8 cellular contexts compared by ENCODE assay signal in the genomic region with DNA sequence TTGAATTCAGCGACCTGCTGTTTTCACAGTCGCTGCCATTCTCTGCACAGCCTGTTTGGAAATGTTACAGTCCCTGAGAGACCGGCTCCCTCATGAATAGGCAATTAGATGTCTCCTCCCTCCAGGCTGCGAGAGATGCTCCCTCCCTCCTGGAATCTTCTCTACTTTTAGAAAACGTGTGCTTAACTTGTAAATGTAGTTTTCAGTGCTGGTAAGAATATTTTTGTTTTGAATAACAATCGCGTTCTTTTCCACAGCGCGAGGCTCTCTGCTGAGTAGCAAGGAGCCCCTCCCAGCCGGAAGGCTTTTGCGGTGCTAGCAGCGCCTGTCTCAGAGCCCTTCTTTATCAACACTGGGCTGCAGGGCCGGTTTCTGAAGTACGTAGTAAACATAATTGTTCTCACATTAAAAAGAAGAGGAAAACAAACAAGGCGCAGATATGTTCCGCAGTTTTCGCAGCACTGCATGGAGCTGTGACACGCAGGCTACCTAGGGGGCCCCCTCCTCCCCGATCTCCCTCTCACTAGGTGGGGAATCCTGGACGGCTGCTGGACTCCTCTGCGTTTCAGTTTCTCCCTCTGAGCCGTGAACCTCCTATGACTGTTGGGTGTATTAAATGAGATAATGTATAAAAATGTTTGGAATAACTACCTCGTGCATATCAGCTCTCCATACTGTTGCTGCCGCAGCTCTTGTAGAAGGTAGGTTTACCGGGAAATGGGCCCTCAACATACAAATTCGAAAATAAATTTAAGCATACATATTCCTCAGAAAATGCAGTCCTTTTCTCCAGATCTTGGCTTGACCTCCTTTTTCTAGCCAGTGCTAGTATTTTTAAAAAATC.
DNase-seq lines count a peak whose midpoint lies in the region; ATAC-seq, FAIRE-seq and TF ChIP-seq lines count a peak whose summit lies in the region.

No MANE protein-coding gene starts in this region.

- intact Hi-C loops in mammary epithelial cell (cut with micrococcal nuclease) = no loop called here
- intact Hi-C loops in upper lobe of right lung (cut with DNase I) = no loop called here

- TF ChIP-seq CTCF in A549 (IDR thresholded peaks at IDR 0.05) (0 out of 3 replicates have a peak, but pooled peaks have one; percentile 13), mammary epithelial cell (conservative IDR thresholded peaks at IDR 0.05 in 1 of 2, IDR thresholded peaks at IDR 0.05 in 1 of 2; ENCODE audit: extremely low read depth in 1 of 2, insufficient read depth in 1 of 2, low read depth in 1 of 2, low read length in 2 of 2) (no peak), upper lobe of right lung (IDR thresholded peaks at IDR 0.05) (no peak)

- in situ Hi-C loops in mammary epithelial cell (cut with MboI; ENCODE audit: low sequenced_read_pairs in 2 of 2) = no loop called here

- no peaks in the 10 kb centered on the region for H4K20me1 ChIP-seq in mammary epithelial cell (ENCODE audit: insufficient read depth, low read length)

- TF ChIP-seq POLR2A in A549 (IDR thresholded peaks at IDR 0.05; ENCODE audit: low read length) = no peak

- no peak overlapping the region for H3K23ac ChIP-seq in mesenchymal stem cell (ENCODE audit: low read length in 2 of 2)

- H4K8ac ChIP-seq in mesenchymal stem cell (ENCODE audit: low read length) = no peak overlapping the region

- POLR2A ChIA-PET in A549 (lab: Yijun Ruan, JAX) = no interaction called here

- TF ChIP-seq EP300 in A549 (IDR thresholded peaks at IDR 0.05) = no peak

- no peaks in the 10 kb centered on the region for H3K36me3 ChIP-seq in mammary epithelial cell (ENCODE audit: insufficient read depth, low read length)
- no peaks in the 10 kb centered on the region for H3K36me3 ChIP-seq in mesenchymal stem cell (ENCODE audit: control insufficient read depth in 1 of 2, insufficient read depth in 2 of 2, low read depth in 1 of 2, low read length in 2 of 2)
- H3K36me3 ChIP-seq in upper lobe of right lung = no peaks in the 10 kb centered on the region

- peak overlapping the region; percentile 25 for H2AFZ ChIP-seq in mammary epithelial cell (ENCODE audit: low read depth, low read length)
- H2AFZ ChIP-seq in mesenchymal stem cell (ENCODE audit: low read depth, low read length) = peak overlapping the region; percentile 18

- H3K4me3 ChIP-seq in A549 (peak overlapping the region; percentile 38), mammary epithelial cell (replicated peaks in 1 of 3; ENCODE audit: insufficient read depth in 1 of 3, low read depth in 2 of 3, low read length in 3 of 3) (peak overlapping the region in 1 of 3 experiments; percentile 19), mesenchymal stem cell (ENCODE audit: insufficient read depth in 1 of 2, low read depth in 1 of 2, low read length in 2 of 2) (peak overlapping the region; percentile 53 to 69), upper lobe of right lung (peak overlapping the region; percentile 37)

- no peaks in the 10 kb centered on the region for H3K9me3 ChIP-seq in A549
- H3K9me3 ChIP-seq in mammary epithelial cell (replicated peaks; ENCODE audit: insufficient read depth, low read length) = no peaks in the 10 kb centered on the region
- no peaks in the 10 kb centered on the region for H3K9me3 ChIP-seq in mesenchymal stem cell (ENCODE audit: control insufficient read depth, low read length)
- no peaks in the 10 kb centered on the region for H3K9me3 ChIP-seq in upper lobe of right lung

- H2BK15ac ChIP-seq in mesenchymal stem cell (ENCODE audit: low read depth, poor library complexity, severe bottlenecking) = no peak overlapping the region

- H2BK5ac ChIP-seq in mesenchymal stem cell (ENCODE audit: low read depth, low read length, poor library complexity, severe bottlenecking) = no peak overlapping the region

- 8% methylated on average over 26 of the region's 26 CpGs for WGBS in A549 (ENCODE audit: missing lambda C conversion rate)
- WGBS in mammary epithelial cell (ENCODE audit: low coverage, missing lambda C conversion rate) = 15% methylated on average over 25 of the region's 26 CpGs
- WGBS in mesenchymal stem cell = 14% methylated on average over 18 of the region's 26 CpGs

- CTCF ChIA-PET in A549 (lab: Yijun Ruan, JAX) (no interaction called here), mammary epithelial cell (lab: Charles Lee; ENCODE audit: low non-redundant PET) (no interaction called here)

- H3K9ac ChIP-seq in mammary epithelial cell (ENCODE audit: insufficient read depth, low read length) = no peak overlapping the region
- peak overlapping the region; percentile 37 for H3K9ac ChIP-seq in mesenchymal stem cell (ENCODE audit: low read length)

- TF ChIP-seq RAD21 in A549 (conservative IDR thresholded peaks at IDR 0.05 in 1 of 2, IDR thresholded peaks at IDR 0.05 in 1 of 2) = no peak

- no peak overlapping the region for H4K91ac ChIP-seq in mesenchymal stem cell (ENCODE audit: low read length)

- H3K4me1 ChIP-seq in A549 (no peaks in the 10 kb centered on the region), mammary epithelial cell (ENCODE audit: insufficient read depth, low read length) (no peaks in the 10 kb centered on the region), mesenchymal stem cell (ENCODE audit: control insufficient read depth, insufficient read depth, low read depth, low read length) (no peaks in the 10 kb centered on the region), upper lobe of right lung (peaks cover 3% of the 10 kb centered on the region)

- H3K18ac ChIP-seq in mesenchymal stem cell (ENCODE audit: low read depth in 1 of 2, low read length in 2 of 2) = no peak overlapping the region

- H3K27ac ChIP-seq in A549 (no peak overlapping the region), mammary epithelial cell (ENCODE audit: insufficient read depth, low read depth, low read length) (no peak overlapping the region), mesenchymal stem cell (ENCODE audit: low read length, poor library complexity, severe bottlenecking) (no peak overlapping the region), upper lobe of right lung (no peak overlapping the region)

- H3K79me2 ChIP-seq in mammary epithelial cell (ENCODE audit: insufficient read depth, low read length) = no peaks in the 10 kb centered on the region

- H3K27me3 ChIP-seq in mammary epithelial cell (ENCODE audit: insufficient read depth, low read length) (peaks cover 17% of the 10 kb centered on the region), mesenchymal stem cell (ENCODE audit: control insufficient read depth in 1 of 2, insufficient read depth in 1 of 2, low read length in 2 of 2) (peaks cover 19 to 44% of the 10 kb centered on the region in 2 experiments), upper lobe of right lung (peaks cover 10% of the 10 kb centered on the region)

- no TSS peak for BruUV-seq in mammary epithelial cell (replicated peaks; lab: Mats Ljungman, UMichigan)

- ATAC-seq in A549 (peak; percentile 70 to 82), GM18867 (IDR thresholded peaks at IDR 0.05; ENCODE audit: unreplicated experiment) (peak; percentile 64), upper lobe of right lung (peak; percentile 91)

- H3K79me1 ChIP-seq in mesenchymal stem cell (replicated peaks; ENCODE audit: low read length, poor library complexity, severe bottlenecking) = no peaks in the 10 kb centered on the region

- DNase-seq in A549 (ENCODE audit: low read depth in 1 of 2, low spot score in 1 of 2) (peak in 1 of 2 experiments; percentile 1), NCI-H2107 (lab: John Stamatoyannopoulos, UW) (peak; percentile 33), mammary epithelial cell (no peak), mesenchymal stem cell (peak; percentile 19), upper lobe of right lung (peak; percentile 74), GDM1 (lab: John Stamatoyannopoulos, UW) (no peak)
- DNase-seq in activated effector memory CD4-positive, alpha-beta T cell treated with Interleukin-2 at 50 U/mL for 16 hours = no peak

- H2AK5ac ChIP-seq in mesenchymal stem cell (ENCODE audit: low read length, severe bottlenecking) = no peak overlapping the region

- no peak overlapping the region for H2BK12ac ChIP-seq in mesenchymal stem cell (ENCODE audit: low read length in 2 of 2)

- peak overlapping the region; percentile 61 for H3K4me2 ChIP-seq in A549
- H3K4me2 ChIP-seq in mammary epithelial cell (ENCODE audit: insufficient read depth, low read depth, low read length) = peak overlapping the region; percentile 37
- H3K4me2 ChIP-seq in mesenchymal stem cell (ENCODE audit: low read length, poor library complexity, severe bottlenecking) = peak overlapping the region; percentile 74

- no peak overlapping the region for H3K14ac ChIP-seq in mesenchymal stem cell (ENCODE audit: low read length in 2 of 2)

- dilution Hi-C loops in mammary epithelial cell (cut with HindIII; ENCODE audit: low sequenced_read_pairs) = no loop called here

- no peak overlapping the region for H2BK120ac ChIP-seq in mesenchymal stem cell (ENCODE audit: low read depth, low read length)

- H3K4ac ChIP-seq in mesenchymal stem cell (ENCODE audit: low read depth in 1 of 2, low read length in 2 of 2) = no peak overlapping the region

- no peak for FAIRE-seq in A549 (lab: Jason Lieb, UNC)

TF ChIP-seq in A549, 52 proteins besides CTCF, POLR2A, EP300 and RAD21 (continues in another document):
- TF ChIP-seq, protein P1, sequence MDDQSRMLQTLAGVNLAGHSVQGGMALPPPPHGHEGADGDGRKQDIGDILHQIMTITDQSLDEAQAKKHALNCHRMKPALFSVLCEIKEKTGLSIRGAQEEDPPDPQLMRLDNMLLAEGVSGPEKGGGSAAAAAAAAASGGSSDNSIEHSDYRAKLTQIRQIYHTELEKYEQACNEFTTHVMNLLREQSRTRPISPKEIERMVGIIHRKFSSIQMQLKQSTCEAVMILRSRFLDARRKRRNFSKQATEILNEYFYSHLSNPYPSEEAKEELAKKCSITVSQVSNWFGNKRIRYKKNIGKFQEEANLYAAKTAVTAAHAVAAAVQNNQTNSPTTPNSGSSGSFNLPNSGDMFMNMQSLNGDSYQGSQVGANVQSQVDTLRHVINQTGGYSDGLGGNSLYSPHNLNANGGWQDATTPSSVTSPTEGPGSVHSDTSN (IDR thresholded peaks at IDR 0.05) = no peak
- TF ChIP-seq MAZ (IDR thresholded peaks at IDR 0.05; ENCODE audit: borderline replicate concordance, low read depth, low read length) (no peak), POLR2AphosphoS2 (conservative IDR thresholded peaks at IDR 0.05; ENCODE audit: low read length) (no peak), EHF (CRISPR knock-in tag; IDR thresholded peaks at IDR 0.05) (no peak), CEBPB (IDR thresholded peaks at IDR 0.05) (no peak), SREBF2 (IDR thresholded peaks at IDR 0.05) (no peak)
- TF ChIP-seq, protein P2, sequence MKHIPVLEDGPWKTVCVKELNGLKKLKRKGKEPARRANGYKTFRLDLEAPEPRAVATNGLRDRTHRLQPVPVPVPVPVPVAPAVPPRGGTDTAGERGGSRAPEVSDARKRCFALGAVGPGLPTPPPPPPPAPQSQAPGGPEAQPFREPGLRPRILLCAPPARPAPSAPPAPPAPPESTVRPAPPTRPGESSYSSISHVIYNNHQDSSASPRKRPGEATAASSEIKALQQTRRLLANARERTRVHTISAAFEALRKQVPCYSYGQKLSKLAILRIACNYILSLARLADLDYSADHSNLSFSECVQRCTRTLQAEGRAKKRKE (CRISPR knock-in tag; IDR thresholded peaks at IDR 0.05; ENCODE audit: low read depth) = no peak

Comparison
In these comparisons a context has a peak if more than half of its experiments do, and no peak if none do; other contexts are left out.
1. DNase-seq: peak in NCI-H2107 (single experiment), mesenchymal stem cell (single experiment) and upper lobe of right lung (single experiment); none in mammary epithelial cell (single experiment), activated effector memory CD4-positive, alpha-beta T cell treated with Interleukin-2 at 50 U/mL for 16 hours (single experiment) and GDM1 (single experiment).
2. Peak in every context shown above with its lines, with median percentiles within 50 percentile points of each other: ATAC-seq and H3K4me2 ChIP-seq.